ENCODE assay signal across 17 cellular contexts in the genomic region with DNA sequence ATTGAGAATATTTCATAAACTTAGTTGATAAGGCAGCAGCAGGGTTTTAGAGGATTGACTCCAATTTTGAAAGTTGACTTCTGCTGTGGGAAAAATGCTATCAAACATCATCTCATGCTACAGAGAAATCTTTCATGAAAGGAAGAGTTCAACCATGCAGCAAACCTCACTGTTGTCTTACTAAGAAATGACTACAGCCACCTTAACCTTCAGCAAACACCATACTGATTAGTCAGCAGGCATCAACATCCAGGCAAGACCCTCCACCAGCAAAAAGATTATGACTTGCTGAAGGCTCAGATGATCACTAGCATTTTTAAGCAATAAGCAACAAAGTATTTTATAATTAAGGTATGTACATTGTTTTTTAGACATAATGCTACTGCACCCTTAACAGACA. TPM values are rescaled to one million over a fixed set of nuclear protein-coding genes. Genes with fewer than 3 reads are reported as not detected.
DNase-seq lines count a peak whose midpoint lies in the region; TF ChIP-seq lines count a peak whose summit lies in the region.
"Had no signal": no experiment of that assay in that cellular context is flagged by ENCODE, and none has a peak within 500 bp of the region (broad histone marks: within the 10 kb centered on the region; RNA-seq: fewer than 3 reads in every experiment).

No MANE protein-coding gene starts in this region.

- DNase-seq in Caki2 (ENCODE audit: low read depth), result peak; percentile 32
- DNase-seq in M059J (ENCODE audit: low read depth), result peak; percentile 53
- DNase-seq in astrocyte of the spinal cord (ENCODE audit: low read depth, low spot score), result peak; percentile 28
- DNase-seq in kidney tubule cell (ENCODE audit: low spot score), result peak; percentile 92
- DNase-seq in CD8-positive, alpha-beta memory T cell, result no peak
- no peak for DNase-seq in HCEC 1CT
- no peak for DNase-seq in MG63
- DNase-seq in activated CD4-positive, alpha-beta T cell treated with anti-CD3 and anti-CD28 coated beads, Interleukin-2, amount 50 U/mL, for 4 hours, result no peak
- DNase-seq: DMS 273 treated with DMSO at 0.1 percent for 48 hours, DND-41, NCI-H1417 treated with DMSO at 0.1 percent for 48 hours, NCI-H1930, NCI-H226, NCI-H524 treated with DMSO at 0.1 percent for 48 hours had no signal

- in situ Hi-C loops in Caki2 (cut with HindIII; ENCODE audit: low pct_unique_long_range_greater_than_20kb, low sequenced_read_pairs) (loop anchor here (25.0 kb wide), 1 partner anchor 93 kb away; no protein-coding TSS in a partner anchor), astrocyte of the spinal cord (cut with HindIII; ENCODE audit: low sequenced_read_pairs) (no loop called here)

- peaks cover 0 to 10% (median 0%) of the 10 kb centered on the region in 3 donors for H3K36me3 Mint-ChIP-seq in CD8-positive, alpha-beta memory T cell

- CTCF ChIA-PET in CD8-positive, alpha-beta memory T cell (lab: Charles Lee), result no interaction called here

- no peak overlapping the region for H3K27ac ChIP-seq in CD8-positive, alpha-beta memory T cell (ENCODE audit: low read depth, low read length)
- H3K27ac ChIP-seq: BLaER1 treated with 17β-estradiol and CSF1 and Interleukin-3, amounts not matched to agents 10 nM and 100 nM; KMS-11 had no signal

- peaks cover 0 to 10% (median 4%) of the 10 kb centered on the region in 5 donors for H3K9me3 Mint-ChIP-seq in CD8-positive, alpha-beta memory T cell

- TF ChIP-seq CTCF in astrocyte of the spinal cord (IDR thresholded peaks at IDR 0.05; ENCODE audit: low read depth, low read length), result no peak

- POLR2A ChIA-PET in CD8-positive, alpha-beta memory T cell (lab: Charles Lee), result no interaction called here

- H3K4me3 ChIP-seq in astrocyte of the spinal cord (ENCODE audit: low read depth, low read length), result no peak overlapping the region
- no peak overlapping the region for H3K4me3 ChIP-seq in CD8-positive, alpha-beta memory T cell (ENCODE audit: low read length)
- H3K4me3 ChIP-seq in MG63, result no peak overlapping the region
- H3K4me3 ChIP-seq: BLaER1 treated with 17β-estradiol and CSF1 and Interleukin-3, amounts not matched to agents 10 nM and 100 nM had no signal

- H3K4me3 Mint-ChIP-seq in CD8-positive, alpha-beta memory T cell, result no peak overlapping the region

- peaks cover 29 to 77% of the 10 kb centered on the region in 2 donors for H3K27me3 Mint-ChIP-seq in CD8-positive, alpha-beta memory T cell

- no peaks in the 10 kb centered on the region for H3K9me3 ChIP-seq in CD8-positive, alpha-beta memory T cell (ENCODE audit: low read length)
- peaks cover 2% of the 10 kb centered on the region; the same call in 1 of the 2 replicates for H3K9me3 ChIP-seq in MG63

- H3K27ac Mint-ChIP-seq in CD8-positive, alpha-beta memory T cell, result no peak overlapping the region

- peaks cover 5% of the 10 kb centered on the region for H3K27me3 ChIP-seq in CD8-positive, alpha-beta memory T cell (ENCODE audit: insufficient read depth, low read length, poor library complexity, severe bottlenecking)
- no peaks in the 10 kb centered on the region for H3K27me3 ChIP-seq in MG63

- no peaks in the 10 kb centered on the region for H3K4me1 ChIP-seq in CD8-positive, alpha-beta memory T cell (ENCODE audit: insufficient read depth, low read length)

- H3K4me1 Mint-ChIP-seq in CD8-positive, alpha-beta memory T cell, result no peaks in the 10 kb centered on the region

- no peaks in the 10 kb centered on the region for H3K36me3 ChIP-seq in CD8-positive, alpha-beta memory T cell (ENCODE audit: insufficient read depth, low read length)
- no peaks in the 10 kb centered on the region for H3K36me3 ChIP-seq in MG63
- H3K36me3 ChIP-seq: BLaER1 treated with 17β-estradiol and CSF1 and Interleukin-3, amounts not matched to agents 10 nM and 100 nM had no signal

RNA-seq across cellular contexts. Expression of gene TMEM174, which starts 7.6 kb away (rescaled TPM):
- not detected in 2 replicates for total RNA-seq in Caki2 (2014; rRNA removed; shearing (Covaris generic); ENCODE audit: low replicate concordance)
- total RNA-seq in M059J (2014; rRNA removed; shearing (Covaris generic)), result not detected in 2 replicates
- total RNA-seq in CD8-positive, alpha-beta memory T cell, result not detected
- polyA plus RNA-seq in CD8-positive, alpha-beta memory T cell, result not detected
- not detected in 2 replicates for total RNA-seq in MG63 (2014; rRNA removed; shearing (Covaris generic); ENCODE audit: low replicate concordance)
- total RNA-seq: H4 had no signal

Comparison
In these comparisons a context has a peak if more than half of its experiments do, and no peak if none do; other contexts are left out.
1. DNase-seq: peak in Caki2 (single experiment), M059J (single experiment), astrocyte of the spinal cord (single experiment) and kidney tubule cell (single experiment); none in CD8-positive, alpha-beta memory T cell (0 of 5), HCEC 1CT (single experiment), MG63 (single experiment) and activated CD4-positive, alpha-beta T cell treated with anti-CD3 and anti-CD28 coated beads, Interleukin-2, amount 50 U/mL, for 4 hours (0 of 2).